In genomic region chr11:75632962-75633361, GRCh38 we compare ENCODE assay signal across 35 cellular contexts. TPM values are rescaled to one million over a fixed set of nuclear protein-coding genes. Genes with fewer than 3 reads are reported as not detected.
"Had no signal": no experiment of that assay in that cellular context is flagged by ENCODE, and none has a peak within 500 bp of the region (broad histone marks: within the 10 kb centered on the region; RNA-seq: fewer than 3 reads in every experiment).

No MANE protein-coding gene starts in this region.

- H3K36me3 ChIP-seq: SJCRH30 had no signal

- H3K27ac Mint-ChIP-seq: activated CD4-positive, alpha-beta T cell treated with anti-CD3 and anti-CD28 coated beads, Interleukin-2, amount 10 ng/mL, durations not matched to agents 24 days and 14 days; activated CD8-positive, alpha-beta T cell treated with anti-CD3 and anti-CD28 coated beads for 36 hours; activated naive CD8-positive, alpha-beta T cell treated with anti-CD3 and anti-CD28 coated beads for 36 hours; activated T-cell treated with anti-CD3 and anti-CD28 coated beads, Interleukin-2, amount 50 U/mL, for 72 hours; activated T-helper 17 cell treated with anti-CD3 and anti-CD28 coated beads, Interleukin-2, amount 50 U/mL, for 72 hours had no signal

- ATAC-seq: activated CD8-positive, alpha-beta T cell treated with anti-CD3 and anti-CD28 coated beads for 36 hours; activated T-cell treated with anti-CD3 and anti-CD28 coated beads, Interleukin-2, amount 50 U/mL, for 72 hours; activated T-helper 17 cell treated with anti-CD3 and anti-CD28 coated beads, Interleukin-2, amount 50 U/mL, for 72 hours; body of pancreas had no signal

- H3K36me3 Mint-ChIP-seq: activated naive CD8-positive, alpha-beta T cell treated with anti-CD3 and anti-CD28 coated beads for 36 hours had no signal

- H3K27me3 ChIP-seq: body of pancreas, SJCRH30 had no signal

- H3K4me3 ChIP-seq: body of pancreas, SJCRH30, SK-N-MC had no signal

- DNase-seq: activated CD4-positive, alpha-beta T cell treated with anti-CD3 and anti-CD28 coated beads for 1 hour; activated CD4-positive, alpha-beta T cell treated with anti-CD3 and anti-CD28 coated beads, Interleukin-2, amount 50 U/mL, for 4 hours; activated CD4-positive, CD25-positive, alpha-beta regulatory T cell; activated CD8-positive, alpha-beta T cell treated with anti-CD3 and anti-CD28 coated beads for 36 hours; activated effector memory CD4-positive, alpha-beta T cell treated with anti-CD3 and anti-CD28 coated beads, Interleukin-2, amount 50 U/mL, for 16 hours; activated naive CD4-positive, alpha-beta T cell; activated naive CD4-positive, alpha-beta T cell treated with anti-CD3 and anti-CD28 coated beads, Interleukin-2, amount 50 U/mL, for 16 hours; activated naive CD8-positive, alpha-beta T cell treated with anti-CD3 and anti-CD28 coated beads for 36 hours; activated T-cell treated with anti-CD3 and anti-CD28 coated beads, Interleukin-2, amount 50 U/mL, for 1 hour; activated T-cell treated with anti-CD3 and anti-CD28 coated beads, Interleukin-2, amount 50 U/mL, for 72 hours; body of pancreas; caudate nucleus; NCI-H1092 treated with DMSO at 0.1 percent for 48 hours; NCI-H1417; NCI-H146; NCI-H187; NCI-H2029 treated with DMSO at 0.1 percent for 48 hours; NCI-H2107; NCI-H2171; NCI-H446; NCI-H510A treated with DMSO at 0.1 percent for 48 hours; NCI-H526 treated with DMSO at 0.1 percent for 48 hours; NCI-H774; SHP77; SJCRH30; SW 1271; T-helper 1 cell; T-helper 2 cell; T-helper 9 cell had no signal

- H3K4me1 Mint-ChIP-seq: activated CD4-positive, alpha-beta T cell treated with anti-CD3 and anti-CD28 coated beads, Interleukin-2, amount 10 ng/mL, durations not matched to agents 24 days and 14 days; activated naive CD8-positive, alpha-beta T cell treated with anti-CD3 and anti-CD28 coated beads for 36 hours; activated T-helper 17 cell treated with anti-CD3 and anti-CD28 coated beads, Interleukin-2, amount 50 U/mL, for 72 hours had no signal

- H3K4me3 Mint-ChIP-seq: activated CD4-positive, alpha-beta T cell treated with anti-CD3 and anti-CD28 coated beads, Interleukin-2, amount 10 ng/mL, durations not matched to agents 24 days and 14 days; activated CD8-positive, alpha-beta T cell treated with anti-CD3 and anti-CD28 coated beads for 36 hours; activated naive CD8-positive, alpha-beta T cell treated with anti-CD3 and anti-CD28 coated beads for 36 hours; activated T-cell treated with anti-CD3 and anti-CD28 coated beads, Interleukin-2, amount 50 U/mL, for 72 hours; activated T-helper 17 cell treated with anti-CD3 and anti-CD28 coated beads, Interleukin-2, amount 50 U/mL, for 72 hours had no signal

- H3K4me1 ChIP-seq: body of pancreas had no signal

- H3K27ac ChIP-seq: body of pancreas, SJCRH30, SK-N-MC, VCaP had no signal

- H3K9me3 Mint-ChIP-seq: activated CD4-positive, alpha-beta T cell treated with anti-CD3 and anti-CD28 coated beads, Interleukin-2, amount 10 ng/mL, durations not matched to agents 24 days and 14 days; activated CD8-positive, alpha-beta T cell treated with anti-CD3 and anti-CD28 coated beads for 36 hours; activated naive CD8-positive, alpha-beta T cell treated with anti-CD3 and anti-CD28 coated beads for 36 hours; activated T-cell treated with anti-CD3 and anti-CD28 coated beads, Interleukin-2, amount 50 U/mL, for 72 hours; activated T-helper 17 cell treated with anti-CD3 and anti-CD28 coated beads, Interleukin-2, amount 50 U/mL, for 72 hours had no signal

- H3K9me3 ChIP-seq: body of pancreas, SJCRH30 had no signal

RNA-seq across cellular contexts. Expression of gene MAP6, which starts 35.9 kb away (rescaled TPM):
- total RNA-seq: activated CD8-positive, alpha-beta T cell treated with anti-CD3 and anti-CD28 coated beads for 36 hours; activated naive CD8-positive, alpha-beta T cell treated with anti-CD3 and anti-CD28 coated beads for 36 hours; bronchial epithelial cell; RPMI7951 had no signal
